16 cellular contexts compared by ENCODE assay signal in genomic region chr9:131712151-131712716, GRCh38. TPM values are rescaled to one million over a fixed set of nuclear protein-coding genes. Genes with fewer than 3 reads are reported as not detected.
DNase-seq lines count a peak whose midpoint lies in the region; ATAC-seq and TF ChIP-seq lines count a peak whose summit lies in the region.
"Had no signal": no experiment of that assay in that cellular context is flagged by ENCODE, and none has a peak within 500 bp of the region (broad histone marks: within the 10 kb centered on the region; RNA-seq: fewer than 3 reads in every experiment).

No MANE protein-coding gene starts in this region.

- DNase-seq in left ventricle myocardium inferior (no peak), cardiac septum (ENCODE audit: low spot score) (no peak), ascending aorta (ENCODE audit: low spot score in 2 of 2) (no peak), lower lobe of right lung (no peak), upper lobe of right lung (no peak), retina (no peak)
- DNase-seq: activated CD4-positive, alpha-beta T cell treated with anti-CD3 and anti-CD28 coated beads for 1 hour; activated T-cell treated with anti-CD3 and anti-CD28 coated beads for 4 hours; central memory CD4-positive, alpha-beta T cell; DMS153; NCI-H187 treated with DMSO at 0.1 percent for 48 hours; NCI-H510A treated with DMSO at 0.1 percent for 48 hours; T-helper 1 cell; thyroid gland had no signal

- peaks cover 98% of the 10 kb centered on the region for H3K4me1 ChIP-seq in left ventricle myocardium inferior
- H3K4me1 ChIP-seq in ascending aorta: peaks cover 3 to 59% of the 10 kb centered on the region in 2 donors
- H3K4me1 ChIP-seq in lower lobe of right lung: peaks cover 94% of the 10 kb centered on the region
- peaks cover 85% of the 10 kb centered on the region for H3K4me1 ChIP-seq in upper lobe of right lung

- H3K36me3 ChIP-seq in left ventricle myocardium inferior: no peaks in the 10 kb centered on the region
- H3K36me3 ChIP-seq in ascending aorta: no peaks in the 10 kb centered on the region
- peaks cover 6% of the 10 kb centered on the region for H3K36me3 ChIP-seq in lower lobe of right lung
- no peaks in the 10 kb centered on the region for H3K36me3 ChIP-seq in upper lobe of right lung
- H3K36me3 ChIP-seq: thyroid gland had no signal

- TF ChIP-seq CTCF in left ventricle myocardium inferior (IDR thresholded peaks at IDR 0.05; ENCODE audit: borderline replicate concordance): no peak
- no peak for TF ChIP-seq CTCF in ascending aorta (IDR thresholded peaks at IDR 0.05)
- TF ChIP-seq CTCF in lower lobe of right lung (IDR thresholded peaks at IDR 0.05): no peak
- no peak for TF ChIP-seq CTCF in upper lobe of right lung (IDR thresholded peaks at IDR 0.05)

- intact Hi-C loops in left ventricle myocardium inferior (cut with micrococcal nuclease): no loop called here
- intact Hi-C loops in cardiac septum (cut with DNase I): no loop called here
- intact Hi-C loops in ascending aorta (cut with DNase I): no loop called here
- intact Hi-C loops in lower lobe of right lung (cut with DNase I): no loop called here
- intact Hi-C loops in upper lobe of right lung (cut with DNase I): no loop called here

- ATAC-seq in lower lobe of right lung (no peak), upper lobe of right lung (no peak), GM21381 (IDR thresholded peaks at IDR 0.05; ENCODE audit: unreplicated experiment) (no peak), HG03097 (IDR thresholded peaks at IDR 0.05; ENCODE audit: low FRiP score, unreplicated experiment) (no peak)

- no peak overlapping the region for H3K4me3 ChIP-seq in left ventricle myocardium inferior
- no peak overlapping the region for H3K4me3 ChIP-seq in ascending aorta
- H3K4me3 ChIP-seq in lower lobe of right lung: no peak overlapping the region
- H3K4me3 ChIP-seq in upper lobe of right lung: no peak overlapping the region
- H3K4me3 ChIP-seq: thyroid gland had no signal

- H3K27me3 ChIP-seq in left ventricle myocardium inferior (ENCODE audit: low read depth) (no peaks in the 10 kb centered on the region), ascending aorta (no peaks in the 10 kb centered on the region), lower lobe of right lung (ENCODE audit: low read depth) (no peaks in the 10 kb centered on the region), upper lobe of right lung (no peaks in the 10 kb centered on the region)
- H3K27me3 ChIP-seq: thyroid gland had no signal

- H3K9me3 ChIP-seq in left ventricle myocardium inferior (replicated peaks): no peaks in the 10 kb centered on the region
- H3K9me3 ChIP-seq in ascending aorta: no peaks in the 10 kb centered on the region
- H3K9me3 ChIP-seq in lower lobe of right lung: no peaks in the 10 kb centered on the region
- H3K9me3 ChIP-seq in upper lobe of right lung: no peaks in the 10 kb centered on the region
- H3K9me3 ChIP-seq: thyroid gland had no signal

- peak overlapping the region; percentile 83 for H3K27ac ChIP-seq in left ventricle myocardium inferior (replicated peaks)
- H3K27ac ChIP-seq in ascending aorta: peak overlapping the region; percentile 80 to 89
- H3K27ac ChIP-seq in lower lobe of right lung: peak overlapping the region; percentile 78
- H3K27ac ChIP-seq in upper lobe of right lung: peak overlapping the region; percentile 79

RNA-seq across cellular contexts. Expression of gene RAPGEF1, which starts 27.6 kb away (rescaled TPM):
- total RNA-seq in left ventricle myocardium inferior (95.9 TPM), cardiac septum (115 TPM), ascending aorta (95.5 TPM), lower lobe of right lung (146 TPM), upper lobe of right lung (144 TPM)
